ENCODE assay signal across 7 cellular contexts in genomic region chr19:41376241-41376997, GRCh38. TPM values are rescaled to one million over a fixed set of nuclear protein-coding genes. Genes with fewer than 3 reads are reported as not detected.
DNase-seq lines count a peak whose midpoint lies in the region; ATAC-seq and TF ChIP-seq lines count a peak whose summit lies in the region.

TSS of gene TMEM91 (plus strand) at chr19:41376533. CDS start at chr19:41378310, 1,777 bp downstream.

- peak within 1 kb of the TSS; percentile 21; the same call in 1 of the 2 replicates for H3K27ac ChIP-seq in HEK293 (ENCODE audit: extremely low read depth, low read depth, low read length)

- intact Hi-C loops in activated B cell treated with CpG ODN at 0.5 μM for 24 hours (cut with micrococcal nuclease) = no loop called here

- H3K4me1 Mint-ChIP-seq in activated B cell treated with CpG ODN at 0.5 μM for 24 hours (peaks cover 23% of the 10 kb centered on the region), nephron (peaks cover 21% of the 10 kb centered on the region)

- no peak within 1 kb of the TSS for H3K27ac Mint-ChIP-seq in activated B cell treated with CpG ODN at 0.5 μM for 24 hours
- peak within 1 kb of the TSS; percentile 29 to 72 (median 50) for H3K27ac Mint-ChIP-seq in nephron

- ATAC-seq in activated B cell treated with CpG ODN at 0.5 μM for 24 hours (ENCODE audit: low read depth) (no peak), GM18861 (IDR thresholded peaks at IDR 0.05; ENCODE audit: unreplicated experiment) (no peak)

- no peaks in the 10 kb centered on the region for H3K36me3 Mint-ChIP-seq in activated B cell treated with CpG ODN at 0.5 μM for 24 hours (ENCODE audit: low read depth)
- H3K36me3 Mint-ChIP-seq in nephron (ENCODE audit: low read depth) = no peaks in the 10 kb centered on the region

- H3K9me3 Mint-ChIP-seq in activated B cell treated with CpG ODN at 0.5 μM for 24 hours (no peaks in the 10 kb centered on the region), nephron (no peaks in the 10 kb centered on the region)

- H3K27me3 Mint-ChIP-seq in activated B cell treated with CpG ODN at 0.5 μM for 24 hours = no peaks in the 10 kb centered on the region
- H3K27me3 Mint-ChIP-seq in nephron (ENCODE audit: low read depth) = no peaks in the 10 kb centered on the region

- H3K4me3 ChIP-seq in HEK293 (ENCODE audit: low read depth, low read length) = peak within 1 kb of the TSS; percentile 34

- H3K36me3 ChIP-seq in HEK293 (ENCODE audit: control insufficient read depth in 2 of 2, insufficient read depth in 1 of 2, low read length in 2 of 2) = no peaks in the 10 kb centered on the region; a peak in 1 of 3 replicates

- H3K4me3 Mint-ChIP-seq in activated B cell treated with CpG ODN at 0.5 μM for 24 hours (peak within 1 kb of the TSS; percentile 52), nephron (peak within 1 kb of the TSS; percentile 73 to 84 (median 83))

- POLR2A ChIA-PET in HEK293 (lab: Yijun Ruan, JAX) (interaction anchor here (1.3 to 6.2 kb wide), 2 partner anchors 12 to 24 kb away, joined by 3 to 64 read pairs; partner anchors contain the start of gene B9D2), activated B cell treated with CpG ODN at 0.5 μM for 24 hours (lab: Charles Lee) (no interaction called here)

- no peak for TF ChIP-seq CTCF in HEK293 (tag by site-specific recombination; IDR thresholded peaks at IDR 0.05)
- no peak for TF ChIP-seq CTCF in activated B cell treated with CpG ODN at 0.5 μM for 24 hours (IDR thresholded peaks at IDR 0.05)
- no peak for TF ChIP-seq CTCF in nephron (IDR thresholded peaks at IDR 0.05; ENCODE audit: unreplicated experiment in 3 of 3)

- no peaks in the 10 kb centered on the region for H3K9me3 ChIP-seq in HEK293 (ENCODE audit: control insufficient read depth, insufficient read depth, low read depth, low read length)

- CTCF ChIA-PET in HEK293 (lab: Yijun Ruan, JAX) (interaction anchor here (0.6 to 1.9 kb wide), 2 partner anchors 11 to 12 kb away, joined by 3 to 5 read pairs; partner anchors contain the start of gene B9D2), activated B cell treated with CpG ODN at 0.5 μM for 24 hours (lab: Charles Lee) (no interaction called here)

- no peak for DNase-seq in activated B cell treated with CpG ODN at 0.5 μM for 24 hours
- DNase-seq in fibroblast of gingiva (ENCODE audit: low read depth) = peak; percentile 17
- no peak for DNase-seq in inferior parietal cortex (ENCODE audit: extremely low spot score)
- no peak for DNase-seq in DMS 273 (lab: John Stamatoyannopoulos, UW; ENCODE audit: unreplicated experiment)

- H3K4me1 ChIP-seq in HEK293 (ENCODE audit: control insufficient read depth, insufficient read depth, low read length) = peaks cover 20% of the 10 kb centered on the region

TF ChIP-seq in HEK293, 187 proteins besides CTCF, POLR2A, EP300 and RAD21 (continues in another document):
- TF ChIP-seq HOXD13 (CRISPR knock-in tag; IDR thresholded peaks at IDR 0.05; ENCODE audit: borderline replicate concordance) (no peak), ZNF692 (tag by site-specific recombination; IDR thresholded peaks at IDR 0.05) (peak; percentile 46; the same call in 1 of the 2 replicates), SCRT2 (tag by site-specific recombination; IDR thresholded peaks at IDR 0.05) (peak; percentile 45; the same call in 1 of the 2 replicates), ZNF302 (tag by site-specific recombination; IDR thresholded peaks at IDR 0.05; ENCODE audit: low read depth) (no peak), SP3 (tag by site-specific recombination; IDR thresholded peaks at IDR 0.05) (peak; percentile 57; the same call in 1 of the 2 replicates), WT1 (tag by site-specific recombination; IDR thresholded peaks at IDR 0.05) (0 out of 2 replicates have a peak, but pooled peaks have one; percentile 29), SP2 (tag by site-specific recombination; IDR thresholded peaks at IDR 0.05) (peak; percentile 36; the same call in 1 of the 2 replicates), ZNF24 (tag by site-specific recombination; IDR thresholded peaks at IDR 0.05) (peak; percentile 26; the same call in 1 of the 2 replicates), ZNF629 (tag by site-specific recombination; IDR thresholded peaks at IDR 0.05) (0 out of 2 replicates have a peak, but pooled peaks have one; percentile 11), ZNF362 (tag by site-specific recombination; IDR thresholded peaks at IDR 0.05) (no peak), ATF2 (tag by site-specific recombination; IDR thresholded peaks at IDR 0.05; ENCODE audit: low read depth) (no peak), ZXDB (tag by site-specific recombination; IDR thresholded peaks at IDR 0.05) (peak; percentile 28; the same call in 1 of the 2 replicates), ZNF660 (tag by site-specific recombination; IDR thresholded peaks at IDR 0.05) (peak; percentile 48; the same call in 1 of the 2 replicates), ZNF645 (tag by site-specific recombination; IDR thresholded peaks at IDR 0.05) (0 out of 2 replicates have a peak, but pooled peaks have one; percentile 57), ZNF335 (tag by site-specific recombination; conservative IDR thresholded peaks at IDR 0.05) (0 out of 2 replicates have a peak, but pooled peaks have one; percentile 51), IKZF3 (tag by site-specific recombination; IDR thresholded peaks at IDR 0.05) (peak; percentile 80), PATZ1 (tag by site-specific recombination; IDR thresholded peaks at IDR 0.05) (peak; percentile 63; the same call in 1 of the 2 replicates), ZEB2 (tag by site-specific recombination; IDR thresholded peaks at IDR 0.05) (no peak), GLIS1 (tag by site-specific recombination; IDR thresholded peaks at IDR 0.05) (peak; percentile 42; the same call in 1 of the 2 replicates), ZBTB17 (tag by site-specific recombination; IDR thresholded peaks at IDR 0.05) (peak; percentile 62), ZNF354C (tag by site-specific recombination; IDR thresholded peaks at IDR 0.05; ENCODE audit: borderline replicate concordance, low read depth) (no peak), KLF1 (tag by site-specific recombination; IDR thresholded peaks at IDR 0.05) (peak; percentile 17; the same call in 1 of the 2 replicates), ZNF768 (tag by site-specific recombination; IDR thresholded peaks at IDR 0.05) (no peak), TRIM28 (IDR thresholded peaks at IDR 0.05; ENCODE audit: borderline replicate concordance, low read length) (no peak)

RNA-seq across cellular contexts. Expression of gene TMEM91, which starts in this region (rescaled TPM):
- total RNA-seq in activated B cell treated with CpG ODN at 0.5 μM for 24 hours = 3.7 and 4.6 TPM in 2 replicates
